8 cellular contexts compared by ENCODE assay signal in the genomic region with DNA sequence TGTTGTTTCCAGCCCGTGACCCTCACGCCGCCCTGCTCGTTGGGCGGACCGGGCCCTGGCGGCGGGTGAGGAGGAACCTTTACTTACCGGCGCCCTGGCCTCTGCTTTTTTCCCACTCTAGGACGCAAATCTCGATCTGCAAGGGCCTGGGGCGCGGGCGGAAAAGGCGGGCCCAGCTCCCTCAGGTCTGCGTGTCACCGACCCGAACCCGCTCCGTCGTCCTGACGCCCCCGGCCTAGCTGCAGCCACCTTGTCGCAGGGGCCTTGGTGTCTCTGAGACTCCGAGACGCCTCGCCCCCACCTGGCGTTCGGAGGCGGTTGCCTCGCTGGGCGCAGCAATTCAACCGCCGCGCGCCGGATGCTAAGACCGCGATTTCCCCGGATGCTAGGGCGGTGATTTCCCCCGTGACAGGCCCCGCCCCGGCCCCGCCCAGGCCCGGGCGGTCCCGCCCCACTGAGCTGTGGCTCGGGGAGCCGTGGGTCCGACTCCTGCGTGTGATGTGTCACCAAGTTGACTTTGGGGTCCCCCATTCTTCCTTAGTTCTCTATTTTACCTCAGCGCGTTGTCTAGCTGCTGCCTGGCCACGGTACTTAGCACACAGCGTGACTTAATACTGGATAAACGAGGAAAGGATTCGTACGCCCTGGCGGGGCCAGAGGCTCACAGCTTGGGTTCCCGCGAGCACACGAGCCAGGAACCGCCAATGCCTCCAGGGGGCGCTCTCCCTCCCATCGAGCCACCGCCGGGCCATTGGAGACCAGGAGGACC. TPM values are rescaled to one million over a fixed set of nuclear protein-coding genes. Genes with fewer than 3 reads are reported as not detected.
DNase-seq lines count a peak whose midpoint lies in the region; ATAC-seq lines count a peak whose summit lies in the region.

A gene (minus strand): TSS at position 371 of the 769 bp plus-strand sequence. CDS start 18,196 bp downstream, outside the sequence.

- H4K8ac ChIP-seq in mesendoderm (ENCODE audit: low read depth, low read length), result no peak within 1 kb of the TSS

- H3K9ac ChIP-seq in mesendoderm (ENCODE audit: low read length), result peak within 1 kb of the TSS; percentile 92

- no peak within 1 kb of the TSS for H4K5ac ChIP-seq in mesendoderm (ENCODE audit: low read length)

- H3K27me3 Mint-ChIP-seq in activated CD8-positive, alpha-beta T cell treated with anti-CD3 and anti-CD28 coated beads, Interleukin-2, amount 10 ng/mL, durations not matched to agents 7 days and 5 days (ENCODE audit: low read depth), result no peaks in the 10 kb centered on the region
- no peaks in the 10 kb centered on the region for H3K27me3 Mint-ChIP-seq in effector memory CD8-positive, alpha-beta T cell

- H3K27ac ChIP-seq in mesendoderm (ENCODE audit: low read depth, low read length), result peak within 1 kb of the TSS; percentile 68

- no peak within 1 kb of the TSS for H3K23ac ChIP-seq in mesendoderm (ENCODE audit: low read length)

- peak within 1 kb of the TSS; percentile 91 for H3K4me3 Mint-ChIP-seq in activated CD8-positive, alpha-beta T cell treated with anti-CD3 and anti-CD28 coated beads, Interleukin-2, amount 10 ng/mL, durations not matched to agents 7 days and 5 days
- H3K4me3 Mint-ChIP-seq in effector memory CD8-positive, alpha-beta T cell, result peak within 1 kb of the TSS; percentile 85 to 88

- POLR2A ChIA-PET in activated CD8-positive, alpha-beta T cell treated with anti-CD3 and anti-CD28 coated beads, Interleukin-2, amount 10 ng/mL, durations not matched to agents 7 days and 5 days (lab: Charles Lee), result interaction anchor here (0.5 to 1.7 kb wide), 15 partner anchors 9 to 569 kb away, joined by 3 to 19 read pairs (median 4); a partner anchor contains a TSS

- DNase-seq in AG08396 (ENCODE audit: low spot score) (peak; percentile 91), NCI-H510A treated with DMSO at 0.1 percent for 48 hours (lab: John Stamatoyannopoulos, UW) (peak; percentile 95), mesendoderm (peak; percentile 97)
- peak; percentile 96 for DNase-seq in activated CD8-positive, alpha-beta T cell treated with anti-CD3 and anti-CD28 coated beads, Interleukin-2, amount 10 ng/mL, durations not matched to agents 7 days and 5 days
- DNase-seq in effector memory CD8-positive, alpha-beta T cell, result peak; percentile 91 to 92 (median 92)
- peak; percentile 83 for DNase-seq in stimulated activated CD8-positive, alpha-beta memory T cell treated with anti-CD3 and anti-CD28 coated beads, Interleukin-15, amount 100 ng/mL, for 24 hours (ENCODE audit: low read depth)

- peak within 1 kb of the TSS; percentile 81 for H3K4me2 ChIP-seq in mesendoderm (ENCODE audit: low read length)

- peaks cover 23% of the 10 kb centered on the region for H3K9me3 Mint-ChIP-seq in activated CD8-positive, alpha-beta T cell treated with anti-CD3 and anti-CD28 coated beads, Interleukin-2, amount 10 ng/mL, durations not matched to agents 7 days and 5 days (ENCODE audit: insufficient read depth)
- peaks cover 0 to 5% of the 10 kb centered on the region in 2 donors for H3K9me3 Mint-ChIP-seq in effector memory CD8-positive, alpha-beta T cell

- peak within 1 kb of the TSS; percentile 96 for H2AK5ac ChIP-seq in mesendoderm (ENCODE audit: low read length)

- H3K27ac Mint-ChIP-seq in activated CD8-positive, alpha-beta T cell treated with anti-CD3 and anti-CD28 coated beads, Interleukin-2, amount 10 ng/mL, durations not matched to agents 7 days and 5 days, result peak within 1 kb of the TSS; percentile 98
- H3K27ac Mint-ChIP-seq in effector memory CD8-positive, alpha-beta T cell, result peak within 1 kb of the TSS; percentile 95 to 97

- peak within 1 kb of the TSS; percentile 77 for H3K4ac ChIP-seq in mesendoderm (ENCODE audit: low read depth, low read length)

- peaks cover 24% of the 10 kb centered on the region for H3K4me1 Mint-ChIP-seq in activated CD8-positive, alpha-beta T cell treated with anti-CD3 and anti-CD28 coated beads, Interleukin-2, amount 10 ng/mL, durations not matched to agents 7 days and 5 days (ENCODE audit: low read depth)
- H3K4me1 Mint-ChIP-seq in effector memory CD8-positive, alpha-beta T cell (ENCODE audit: low read depth in 2 of 2), result peaks cover 17 to 30% of the 10 kb centered on the region in 2 donors

- H3K36me3 ChIP-seq in mesendoderm (ENCODE audit: control insufficient read depth, insufficient read depth, low read length), result no peaks in the 10 kb centered on the region

- peaks cover 38% of the 10 kb centered on the region for H3K36me3 Mint-ChIP-seq in activated CD8-positive, alpha-beta T cell treated with anti-CD3 and anti-CD28 coated beads, Interleukin-2, amount 10 ng/mL, durations not matched to agents 7 days and 5 days (ENCODE audit: low read depth)
- peaks cover 11% of the 10 kb centered on the region for H3K36me3 Mint-ChIP-seq in effector memory CD8-positive, alpha-beta T cell (ENCODE audit: insufficient read depth)

- H3K56ac ChIP-seq in mesendoderm (ENCODE audit: low read length), result peak within 1 kb of the TSS; percentile 96

- peaks cover 4% of the 10 kb centered on the region for H3K79me1 ChIP-seq in mesendoderm (ENCODE audit: low read length)

- no peak within 1 kb of the TSS for H2BK120ac ChIP-seq in mesendoderm (ENCODE audit: low read depth, low read length)

- H2BK15ac ChIP-seq in mesendoderm (replicated peaks; ENCODE audit: low read depth), result no peak within 1 kb of the TSS

- H3K27me3 ChIP-seq in mesendoderm (ENCODE audit: insufficient read depth, low read length, poor library complexity), result no peaks in the 10 kb centered on the region

- H3K18ac ChIP-seq in mesendoderm (ENCODE audit: low read length), result peak within 1 kb of the TSS; percentile 85

- peak within 1 kb of the TSS; percentile 80 for H3K4me3 ChIP-seq in mesendoderm (ENCODE audit: low read length)

- no peaks in the 10 kb centered on the region for H3K79me2 ChIP-seq in mesendoderm (ENCODE audit: control insufficient read depth, insufficient read depth, low read length)

- ATAC-seq in GM18861 (IDR thresholded peaks at IDR 0.05; ENCODE audit: unreplicated experiment) (peak; percentile 95), HG03095 (IDR thresholded peaks at IDR 0.05; ENCODE audit: unreplicated experiment) (peak; percentile 95)
- ATAC-seq in activated CD8-positive, alpha-beta T cell treated with anti-CD3 and anti-CD28 coated beads, Interleukin-2, amount 10 ng/mL, durations not matched to agents 7 days and 5 days, result peak; percentile 98
- peak; percentile 96 for ATAC-seq in effector memory CD8-positive, alpha-beta T cell (replicated peaks)

- CTCF ChIA-PET in activated CD8-positive, alpha-beta T cell treated with anti-CD3 and anti-CD28 coated beads, Interleukin-2, amount 10 ng/mL, durations not matched to agents 7 days and 5 days (lab: Charles Lee), result interaction anchor here (0.8 to 8.9 kb wide), 50 partner anchors 10 to 525 kb away, joined by 3 to 100 read pairs (median 4); no protein-coding TSS in a partner anchor

- WGBS in mesendoderm (ENCODE audit: extremely low coverage, insufficient coverage, low lambda C conversion rate), result no CpG with 5 or more reads among the region's 69 CpGs

- H3K4me1 ChIP-seq in mesendoderm (ENCODE audit: control insufficient read depth, low read depth, low read length), result peaks cover 3% of the 10 kb centered on the region

- H2BK5ac ChIP-seq in mesendoderm (ENCODE audit: low read length), result no peak within 1 kb of the TSS

RNA-seq across cellular contexts. Expression of the gene that starts here (rescaled TPM):
- total RNA-seq in activated CD8-positive, alpha-beta T cell treated with anti-CD3 and anti-CD28 coated beads, Interleukin-2, amount 10 ng/mL, durations not matched to agents 7 days and 5 days, result 10 to 100 TPM; 21.1 to 23.5 TPM
- 82.8 TPM for polyA plus RNA-seq in mesendoderm (2013, experiment 1 of 2)
- polyA plus RNA-seq in mesendoderm (2013, experiment 2 of 2), result 80.8 TPM

Comparison
In these comparisons a context has a peak if more than half of its experiments do, and no peak if none do; other contexts are left out.
1. Peak in every context shown above with its lines: DNase-seq, ATAC-seq, H3K4me3 ChIP-seq and H3K27ac ChIP-seq.